Comparison of ENCODE assay signal across 8 cellular contexts in the genomic region with DNA sequence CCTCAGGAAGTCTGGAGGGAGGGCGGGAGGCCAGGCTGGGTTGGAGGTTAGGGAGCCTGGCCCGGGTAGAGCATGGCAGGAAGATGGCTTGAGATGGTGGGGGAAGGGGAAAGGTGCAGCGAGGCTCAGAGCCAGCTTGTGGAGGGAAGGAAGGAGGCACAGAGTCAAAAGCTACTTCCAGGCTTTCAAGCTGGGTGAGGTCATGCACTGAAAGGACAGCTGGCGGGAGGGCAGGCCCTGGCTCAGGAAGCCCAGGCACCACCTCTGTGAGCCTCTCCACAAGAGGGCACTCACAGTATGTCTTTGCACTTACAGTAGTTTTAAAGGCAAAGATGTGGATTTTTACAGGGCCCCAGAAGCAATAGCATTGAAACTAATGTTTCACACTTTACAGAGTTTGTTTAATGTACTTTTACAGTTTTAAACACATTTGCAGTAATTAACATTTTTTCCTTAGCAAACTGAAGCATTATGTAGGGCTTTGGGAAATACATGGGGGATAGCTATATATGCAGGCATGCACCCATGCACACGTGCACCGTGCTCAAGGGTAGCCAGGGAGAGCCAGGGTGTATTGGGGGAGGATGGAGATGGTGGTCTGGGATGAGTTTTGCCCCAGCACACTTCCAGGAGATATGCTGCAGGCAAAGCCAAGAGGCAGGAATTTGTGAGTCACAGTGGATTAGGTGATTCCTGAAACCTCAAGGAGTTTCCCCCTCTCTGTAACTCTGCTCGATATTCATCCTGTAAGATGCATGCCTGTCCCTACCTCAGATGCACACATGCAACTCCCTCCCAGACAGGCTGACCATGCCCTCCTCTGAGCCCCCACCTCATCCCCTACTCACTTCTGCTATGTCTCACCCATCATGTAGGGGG. TPM values are rescaled to one million over a fixed set of nuclear protein-coding genes. Genes with fewer than 3 reads are reported as not detected.
A peak's percentile ranks its signal among the peaks of the same experiment; 100 is the strongest.
DNase-seq lines count a peak whose midpoint lies in the region; ATAC-seq and TF ChIP-seq lines count a peak whose summit lies in the region.

No MANE protein-coding gene starts in this region.

- H3K79me2 ChIP-seq in Loucy (ENCODE audit: insufficient read depth, low read length), result no peaks in the 10 kb centered on the region

- no peak overlapping the region for H3K4me2 ChIP-seq in Loucy (ENCODE audit: low read depth, low read length, poor library complexity, severe bottlenecking)

- 45 to 56% methylated on average over 7 of the region's 7 CpGs for WGBS in heart right ventricle, 2 donors
- WGBS in prostate gland, result 61% methylated on average over 7 of the region's 7 CpGs

- TF ChIP-seq POLR2A in prostate gland (IDR thresholded peaks at IDR 0.05), result no peak

- intact Hi-C loops in heart right ventricle (cut with DNase I), result loop anchor here in 7 of 10 donors (1.0 to 5.0 kb wide), 5 partner anchors 16 to 40 kb away; partner anchors contain the start of gene EFNA4 (in 1 of the 7)
- intact Hi-C loops in prostate gland (cut with DNase I), result no loop called here

- H3K9ac ChIP-seq in Loucy (ENCODE audit: low read depth, low read length, poor library complexity, severe bottlenecking), result no peak overlapping the region

- H3K36me3 ChIP-seq in Loucy (ENCODE audit: insufficient read depth, low read length) (no peaks in the 10 kb centered on the region), heart right ventricle (no peaks in the 10 kb centered on the region), prostate gland (no peaks in the 10 kb centered on the region)

- H3K27me3 ChIP-seq in Loucy (ENCODE audit: insufficient read depth, low read length, poor library complexity, severe bottlenecking), result no peaks in the 10 kb centered on the region
- no peaks in the 10 kb centered on the region for H3K27me3 ChIP-seq in heart right ventricle
- no peaks in the 10 kb centered on the region for H3K27me3 ChIP-seq in prostate gland (replicated peaks; ENCODE audit: insufficient read depth)

- H3F3A ChIP-seq in Loucy (ENCODE audit: low read depth), result no peaks in the 10 kb centered on the region

- no peak overlapping the region for H3K4me3 ChIP-seq in Loucy (ENCODE audit: low read length, poor library complexity, severe bottlenecking)
- H3K4me3 ChIP-seq in heart right ventricle, result no peak overlapping the region
- H3K4me3 ChIP-seq in prostate gland, result no peak overlapping the region

- H3K9me2 ChIP-seq in Loucy (replicated peaks; ENCODE audit: low read depth, low read length), result no peaks in the 10 kb centered on the region

- no peaks in the 10 kb centered on the region for H4K20me1 ChIP-seq in Loucy (ENCODE audit: insufficient read depth, low read length, poor library complexity, severe bottlenecking)

- peak; percentile 76 for TF ChIP-seq CTCF in Loucy (conservative IDR thresholded peaks at IDR 0.05; ENCODE audit: low read length)
- TF ChIP-seq CTCF in heart right ventricle (IDR thresholded peaks at IDR 0.05), result peak; percentile 64 to 90 (median 80)
- peak; percentile 21 to 80 (median 64) for TF ChIP-seq CTCF in prostate gland (IDR thresholded peaks at IDR 0.05)

- H3K4me1 ChIP-seq in Loucy (ENCODE audit: insufficient read depth, low read length, poor library complexity, severe bottlenecking) (peaks cover 8% of the 10 kb centered on the region), heart right ventricle (peaks cover 4 to 21% (median 16%) of the 10 kb centered on the region in 9 donors), prostate gland (replicated peaks) (peaks cover 17% of the 10 kb centered on the region)

- ATAC-seq in heart right ventricle (peak; percentile 89 to 96 (median 93)), HG02981 (IDR thresholded peaks at IDR 0.05; ENCODE audit: unreplicated experiment) (no peak), HG03520 (IDR thresholded peaks at IDR 0.05; ENCODE audit: unreplicated experiment) (no peak)

- DNase-seq in G401 (ENCODE audit: low spot score), result peak; percentile 71
- DNase-seq in SKM-1 treated with dmso at 0.1 percent for 144 hours (lab: John Stamatoyannopoulos, UW; ENCODE audit: unreplicated experiment), result peak; percentile 96
- peak in 51 of 58 donors; percentile 2 to 78 (median 49) for DNase-seq in anterior cingulate cortex (lab: John Stamatoyannopoulos, UW)
- DNase-seq in heart right ventricle, result peak; percentile 72 to 85
- peak; percentile 65 for DNase-seq in prostate gland (ENCODE audit: low spot score)

- H3K9me3 ChIP-seq in Loucy (ENCODE audit: insufficient read depth, low read depth, low read length), result no peaks in the 10 kb centered on the region
- H3K9me3 ChIP-seq in heart right ventricle, result no peaks in the 10 kb centered on the region
- H3K9me3 ChIP-seq in prostate gland, result no peaks in the 10 kb centered on the region

- in situ Hi-C loops in G401 (cut with HindIII; ENCODE audit: low sequenced_read_pairs), result no loop called here

- H3K27ac ChIP-seq in heart right ventricle, result peak overlapping the region in 7 of 10 donors; percentile 5 to 63 (median 48)
- H3K27ac ChIP-seq in prostate gland, result no peak overlapping the region

- H2AFZ ChIP-seq in Loucy (ENCODE audit: low read length), result peak overlapping the region; percentile 55; the same call in 1 of the 2 replicates

RNA-seq across cellular contexts. Expression of gene ADAM15, which starts 6.1 kb away (rescaled TPM):
- total RNA-seq in G401 (2014; rRNA removed; shearing (Covaris generic)), result 82.2 and 92.9 TPM in 2 replicates
- total RNA-seq in heart right ventricle (100 to 1,000 TPM in 1 of 10 donors, 10 to 100 TPM in 9; 46.7 to 146 (median 58.5) TPM), prostate gland (100 to 1,000 TPM in 1 of 2 donors, 10 to 100 TPM in 1; 72.5 to 138 TPM)
- 100 to 1,000 TPM; 144 to 305 TPM for polyA plus RNA-seq in heart right ventricle

RNA-seq across cellular contexts. Expression of gene DCST1, which starts 11.4 kb away (rescaled TPM):
- total RNA-seq in G401 (2014; rRNA removed; shearing (Covaris generic)), result not detected in 2 replicates
- total RNA-seq in heart right ventricle (not detected), prostate gland (under 1 TPM in 1 of 2 donors, not detected in 1; 0.51 TPM)
- under 1 TPM in 1 of 2 donors, not detected in 1; 0.29 TPM for polyA plus RNA-seq in heart right ventricle

RNA-seq across cellular contexts. Expression of gene DCST2, which starts 11.5 kb away (rescaled TPM):
- 0.31 TPM in 1 of 2 replicates, not detected in the other for total RNA-seq in G401 (2014; rRNA removed; shearing (Covaris generic))
- under 1 TPM in 9 of 10 donors, not detected in 1; 0.15 to 0.67 (median 0.30) TPM for total RNA-seq in heart right ventricle
- 1 to 10 TPM in 1 of 2 donors, under 1 TPM in 1; 0.38 to 1.8 TPM for polyA plus RNA-seq in heart right ventricle
- total RNA-seq in prostate gland, result 1 to 10 TPM; 2.3 to 5.3 TPM

RNA-seq across cellular contexts. Expression of gene EFNA4, which starts 18.5 kb away (rescaled TPM):
- 14.0 and 26.2 TPM in 2 replicates for total RNA-seq in G401 (2014; rRNA removed; shearing (Covaris generic))
- total RNA-seq in heart right ventricle (1 to 10 TPM in 8 of 10 donors, under 1 TPM in 2; 0.49 to 2.8 (median 1.8) TPM), prostate gland (10 to 100 TPM; 10.3 to 23.4 TPM)
- 1 to 10 TPM; 4.2 to 5.4 TPM for polyA plus RNA-seq in heart right ventricle

RNA-seq across cellular contexts. Expression of gene EFNA3, which starts 33.6 kb away (rescaled TPM):
- 3.3 and 5.1 TPM in 2 replicates for total RNA-seq in G401 (2014; rRNA removed; shearing (Covaris generic))
- total RNA-seq in heart right ventricle (1 to 10 TPM in 1 of 10 donors, under 1 TPM in 8, not detected in 1; 0.23 to 1.9 (median 0.46) TPM), prostate gland (1 to 10 TPM; 5.9 to 8.4 TPM)
- 1 to 10 TPM in 1 of 2 donors, under 1 TPM in 1; 0.95 to 1.8 TPM for polyA plus RNA-seq in heart right ventricle

Comparison
In these comparisons a context has a peak if more than half of its experiments do, and no peak if none do; other contexts are left out.
1. ATAC-seq: peak in heart right ventricle (8 of 8); none in HG02981 (single experiment) and HG03520 (single experiment).
2. H3K27ac ChIP-seq: peak in heart right ventricle (7 of 10); none in prostate gland (0 of 2).
3. Peak in every context shown above with its lines, with median percentiles within 50 percentile points of each other: DNase-seq and CTCF ChIP-seq.